In genomic region chr7:100684534-100685042, GRCh38 we compare ENCODE assay signal across 22 cellular contexts. TPM values are rescaled to one million over a fixed set of nuclear protein-coding genes. Genes with fewer than 3 reads are reported as not detected.
A peak's percentile ranks its signal among the peaks of the same experiment; 100 is the strongest.
DNase-seq lines count a peak whose midpoint lies in the region; TF ChIP-seq lines count a peak whose summit lies in the region.
"Had no signal": no experiment of that assay in that cellular context is flagged by ENCODE, and none has a peak within 500 bp of the region (broad histone marks: within the 10 kb centered on the region; RNA-seq: fewer than 3 reads in every experiment).

No MANE protein-coding gene starts in this region.

- peak; percentile 7 for DNase-seq in AG08396 (ENCODE audit: low spot score)
- DNase-seq in GM10266 (ENCODE audit: extremely low spot score): peak; percentile 19
- no peak for DNase-seq in RWPE1 (ENCODE audit: low spot score)
- no peak for DNase-seq in ACHN
- no peak for DNase-seq in amygdala (lab: John Stamatoyannopoulos, UW)
- DNase-seq in activated CD4-positive, alpha-beta memory T cell treated with anti-CD3 and anti-CD28 coated beads for 36 hours: no peak
- DNase-seq: AML-193, COR-L47, DMS153, GM23248, IMR-90, Kasumi-1, MM.1S, NCI-H1105 treated with DMSO at 0.1 percent for 48 hours, NCI-H1694 treated with DMSO at 0.1 percent for 48 hours, NCI-H2107, NCI-H2227 treated with DMSO at 0.1 percent for 48 hours, NCI-H524 treated with DMSO at 0.1 percent for 48 hours, T-cell had no signal

- no peaks in the 10 kb centered on the region for H3K9me3 Mint-ChIP-seq in activated CD4-positive, alpha-beta memory T cell treated with anti-CD3 and anti-CD28 coated beads for 36 hours
- H3K9me3 Mint-ChIP-seq: T-cell had no signal

- no peak overlapping the region for H3K4me3 Mint-ChIP-seq in activated CD4-positive, alpha-beta memory T cell treated with anti-CD3 and anti-CD28 coated beads for 36 hours
- H3K4me3 Mint-ChIP-seq: T-cell had no signal

- POLR2A ChIA-PET in RWPE1 (lab: Yijun Ruan, JAX; ENCODE audit: low non-redundant PET): interaction anchor here (0.6 to 0.7 kb wide), 2 partner anchors 97 to 169 kb away, joined by 3 to 7 read pairs; no protein-coding TSS in a partner anchor
- POLR2A ChIA-PET in activated CD4-positive, alpha-beta memory T cell treated with anti-CD3 and anti-CD28 coated beads for 36 hours (lab: Charles Lee): interaction anchor here (0.6 to 1.5 kb wide), 2 partner anchors 169 to 248 kb away, joined by 3 read pairs; partner anchors contain the start of gene PPP1R35

- TF ChIP-seq CTCF in GM10266 (IDR thresholded peaks at IDR 0.05; ENCODE audit: control insufficient read depth, insufficient read depth, low read depth, missing control alignments) (no peak), RWPE1 (conservative IDR thresholded peaks at IDR 0.05; ENCODE audit: low read depth) (no peak)

- in situ Hi-C loops in ACHN (cut with HindIII; ENCODE audit: low pct_ligation_motif_present, low pct_unique_long_range_greater_than_20kb, low sequenced_read_pairs): no loop called here

- CTCF ChIA-PET in RWPE1 (lab: Yijun Ruan, JAX): interaction anchor here (0.5 kb wide), 1 partner anchor 43 kb away, joined by 3 read pairs; no protein-coding TSS in a partner anchor
- CTCF ChIA-PET in activated CD4-positive, alpha-beta memory T cell treated with anti-CD3 and anti-CD28 coated beads for 36 hours (lab: Charles Lee): interaction anchor here (2.1 kb wide), 1 partner anchor 7 kb away, joined by 11 read pairs; no protein-coding TSS in a partner anchor

- H3K27me3 Mint-ChIP-seq in activated CD4-positive, alpha-beta memory T cell treated with anti-CD3 and anti-CD28 coated beads for 36 hours: no peaks in the 10 kb centered on the region
- H3K27me3 Mint-ChIP-seq: T-cell had no signal

- no peak overlapping the region for H3K27ac Mint-ChIP-seq in activated CD4-positive, alpha-beta memory T cell treated with anti-CD3 and anti-CD28 coated beads for 36 hours
- H3K27ac Mint-ChIP-seq: T-cell had no signal

- peaks cover 18% of the 10 kb centered on the region for H3K4me1 Mint-ChIP-seq in activated CD4-positive, alpha-beta memory T cell treated with anti-CD3 and anti-CD28 coated beads for 36 hours (ENCODE audit: low read depth)

- intact Hi-C loops in activated CD4-positive, alpha-beta memory T cell treated with anti-CD3 and anti-CD28 coated beads for 36 hours (cut with micrococcal nuclease): no loop called here

- H3K27ac ChIP-seq in RWPE1: peak overlapping the region; percentile 92
- H3K27ac ChIP-seq: GM23248 had no signal

- H3K36me3 Mint-ChIP-seq in activated CD4-positive, alpha-beta memory T cell treated with anti-CD3 and anti-CD28 coated beads for 36 hours: peaks cover 25% of the 10 kb centered on the region

RNA-seq across cellular contexts. Expression of gene GIGYF1, which starts 9.5 kb away (rescaled TPM):
- 10 to 100 TPM; 40.2 to 40.5 TPM for total RNA-seq in activated CD4-positive, alpha-beta memory T cell treated with anti-CD3 and anti-CD28 coated beads for 36 hours

RNA-seq across cellular contexts. Expression of gene GNB2, which starts 11.0 kb away (rescaled TPM):
- 100 to 1,000 TPM; 228 to 231 TPM for total RNA-seq in activated CD4-positive, alpha-beta memory T cell treated with anti-CD3 and anti-CD28 coated beads for 36 hours

RNA-seq across cellular contexts. Expression of gene POP7, which starts 21.3 kb away (rescaled TPM):
- total RNA-seq in activated CD4-positive, alpha-beta memory T cell treated with anti-CD3 and anti-CD28 coated beads for 36 hours: 10 to 100 TPM; 38.7 to 42.2 TPM

RNA-seq across cellular contexts. Expression of gene ACTL6B, which starts 28.3 kb away (rescaled TPM):
- not detected for total RNA-seq in activated CD4-positive, alpha-beta memory T cell treated with anti-CD3 and anti-CD28 coated beads for 36 hours
- total RNA-seq: A673, GM23248, IMR-90, Right ventricle myocardium inferior, T-cell had no signal

RNA-seq across cellular contexts. Expression of gene EPO, which starts 35.7 kb away (rescaled TPM):
- not detected for total RNA-seq in activated CD4-positive, alpha-beta memory T cell treated with anti-CD3 and anti-CD28 coated beads for 36 hours
- total RNA-seq: GM23248, HT-29, IMR-90, Right ventricle myocardium inferior, T-cell had no signal

Comparison
In these comparisons a context has a peak if more than half of its experiments do, and no peak if none do; other contexts are left out.
1. DNase-seq: peak in AG08396 (single experiment) and GM10266 (single experiment); none in RWPE1 (single experiment), ACHN (single experiment), amygdala (0 of 56) and activated CD4-positive, alpha-beta memory T cell treated with anti-CD3 and anti-CD28 coated beads for 36 hours (single experiment).